In the genomic region with DNA sequence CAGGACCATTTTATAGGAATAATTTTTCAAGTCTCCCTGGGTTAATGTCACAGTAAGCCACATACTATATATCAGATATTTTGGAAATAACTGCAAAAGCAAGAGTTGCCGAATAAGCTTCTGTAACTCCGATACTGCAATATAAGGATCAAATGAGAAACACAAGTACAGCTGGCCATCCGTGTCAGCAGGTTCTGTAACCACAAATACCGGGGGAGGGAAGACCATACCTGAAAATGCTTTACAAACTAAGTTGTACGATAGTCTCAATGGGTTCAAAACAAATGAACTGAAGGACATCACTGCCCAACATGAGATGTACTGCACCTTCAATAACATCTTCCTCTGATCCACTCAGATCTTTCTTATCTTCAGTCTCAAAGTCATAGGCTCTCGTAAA, we compare ENCODE assay signal across 26 cellular contexts.
"Had no signal": no experiment of that assay in that cellular context is flagged by ENCODE, and none has a peak within 500 bp of the region (broad histone marks: within the 10 kb centered on the region; RNA-seq: fewer than 3 reads in every experiment).

No MANE protein-coding gene starts in this region.

- H3K27ac ChIP-seq: adrenal gland, breast epithelium, colonic mucosa had no signal

- H3K9me3 Mint-ChIP-seq: activated naive CD8-positive, alpha-beta T cell treated with anti-CD3 and anti-CD28 coated beads, Interleukin-2, amount 10 ng/mL, durations not matched to agents 7 days and 5 days; WTC11 had no signal

- H3K36me3 ChIP-seq: colonic mucosa had no signal

- H3K36me3 Mint-ChIP-seq: WTC11 had no signal

- H3K4me3 ChIP-seq: adrenal gland, breast epithelium, colonic mucosa had no signal

- H3K27me3 ChIP-seq: adrenal gland, breast epithelium, colonic mucosa had no signal

- FAIRE-seq: RCC 7860 had no signal

- H3K4me1 Mint-ChIP-seq: activated naive CD8-positive, alpha-beta T cell treated with anti-CD3 and anti-CD28 coated beads, Interleukin-2, amount 10 ng/mL, durations not matched to agents 7 days and 5 days; T-helper 17 cell; WTC11 had no signal

- H3K4me3 Mint-ChIP-seq: activated CD8-positive, alpha-beta T cell treated with anti-CD3 and anti-CD28 coated beads, Interleukin-2, amount 10 ng/mL, durations not matched to agents 7 days and 5 days; activated naive CD8-positive, alpha-beta T cell treated with anti-CD3 and anti-CD28 coated beads, Interleukin-2, amount 10 ng/mL, durations not matched to agents 7 days and 5 days; T-helper 17 cell; WTC11 had no signal

- ATAC-seq: activated CD8-positive, alpha-beta T cell treated with anti-CD3 and anti-CD28 coated beads, Interleukin-2, amount 10 ng/mL, durations not matched to agents 7 days and 5 days; T-helper 17 cell; WTC11 had no signal

- H3K4me1 ChIP-seq: adrenal gland, breast epithelium, colonic mucosa had no signal

- H3K27ac Mint-ChIP-seq: activated CD8-positive, alpha-beta T cell treated with anti-CD3 and anti-CD28 coated beads, Interleukin-2, amount 10 ng/mL, durations not matched to agents 7 days and 5 days; activated naive CD8-positive, alpha-beta T cell treated with anti-CD3 and anti-CD28 coated beads, Interleukin-2, amount 10 ng/mL, durations not matched to agents 7 days and 5 days; T-helper 17 cell; WTC11 had no signal

- DNase-seq: activated CD4-positive, alpha-beta T cell treated with anti-CD3 and anti-CD28 coated beads for 48 hours; activated CD4-positive, alpha-beta T cell treated with anti-CD3 and anti-CD28 coated beads, Interleukin-2, amount 50 U/mL, for 4 hours; activated CD4-positive, CD25-positive, alpha-beta regulatory T cell treated with anti-CD3 and anti-CD28 coated beads, Interleukin-2, amount 50 U/mL, for 72 hours; activated CD8-positive, alpha-beta memory T cell treated with anti-CD3 and anti-CD28 coated beads, Interleukin-2, amount 50 U/mL, for 48 hours; activated CD8-positive, alpha-beta T cell treated with anti-CD3 and anti-CD28 coated beads, Interleukin-2, amount 10 ng/mL, durations not matched to agents 7 days and 5 days; activated naive CD4-positive, alpha-beta T cell treated with anti-CD3 and anti-CD28 coated beads, Interleukin-2, amount 50 U/mL, for 16 hours; activated naive CD8-positive, alpha-beta T cell treated with anti-CD3 and anti-CD28 coated beads, Interleukin-2, amount 10 ng/mL, durations not matched to agents 7 days and 5 days; activated T-cell treated with anti-CD3 and anti-CD28 coated beads, Interleukin-2, amount 50 U/mL, for 1 hour; adrenal gland; aorta; caudate nucleus; colonic mucosa; NCI-H1105 treated with DMSO at 0.1 percent for 48 hours; NCI-H1436 treated with DMSO at 0.1 percent for 48 hours; NCI-H187; NCI-H2171; NCI-H2227 treated with DMSO at 0.1 percent for 48 hours; NCI-H446 treated with DMSO at 0.1 percent for 48 hours; NCI-H524 treated with DMSO at 0.1 percent for 48 hours; NCI-H748 treated with DMSO at 0.1 percent for 48 hours; SIG-M5; T-helper 17 cell; T-helper 9 cell had no signal

- H3K27me3 Mint-ChIP-seq: activated naive CD8-positive, alpha-beta T cell treated with anti-CD3 and anti-CD28 coated beads, Interleukin-2, amount 10 ng/mL, durations not matched to agents 7 days and 5 days; T-helper 17 cell had no signal
